Comparison of ENCODE assay signal across 25 cellular contexts in genomic region chr1:196043268-196043667, GRCh38.
"Had no signal": no experiment of that assay in that cellular context is flagged by ENCODE, and none has a peak within 500 bp of the region (broad histone marks: within the 10 kb centered on the region; RNA-seq: fewer than 3 reads in every experiment).

No MANE protein-coding gene starts in this region.

- H3K4me3 ChIP-seq: neural progenitor cell, ovary, psoas muscle, right lobe of liver, sigmoid colon, suprapubic skin, testis, tibial artery, transverse colon, upper lobe of right lung, uterus had no signal

- H3K36me3 ChIP-seq: ovary, right lobe of liver, sigmoid colon, suprapubic skin, tibial artery, transverse colon, upper lobe of right lung, uterus had no signal

- DNase-seq: natural killer cell; occipital lobe; ovary; posterior cingulate gyrus; psoas muscle; right cardiac atrium; right lobe of liver; sigmoid colon; small intestine; stimulated activated CD4-positive, alpha-beta T cell treated with anti-CD3 and anti-CD28 coated beads, Interleukin-15, amount 100 ng/mL, for 24 hours; stimulated activated CD4-positive, alpha-beta T cell treated with anti-CD3 and anti-CD28 coated beads, Interleukin-2, amount 100 ng/mL, for 24 hours; stimulated activated CD4-positive, alpha-beta T cell treated with anti-CD3 and anti-CD28 coated beads, Interleukin-2, amount 100 ng/mL, for 48 hours; stimulated activated CD4-positive, alpha-beta T cell treated with anti-CD3 and anti-CD28 coated beads, Interleukin-4, amount 100 ng/mL, for 24 hours; stimulated activated naive B cell treated with anti-CD40 and anti-IgM and Interleukin-4, amounts not matched to agents 10 μg/mL and 1 μg/mL and 100 μg/mL, for 72 hours; stimulated activated naive CD4-positive, alpha-beta T cell treated with Interleukin-2 at 50 U/mL for 16 hours; substantia nigra; testis; tibial artery; transverse colon; upper lobe of right lung; uterus had no signal

- ATAC-seq: natural killer cell; psoas muscle; right cardiac atrium; right lobe of liver; stimulated activated effector memory CD8-positive, alpha-beta T cell treated with anti-CD3 and anti-CD28 coated beads, Interleukin-12 subunit alpha, Interleukin-12 subunit beta, amount 100 ng/mL, for 72 hours; stimulated activated naive B cell treated with anti-CD40 and anti-IgM and Interleukin-4, amounts not matched to agents 10 μg/mL and 1 μg/mL and 100 μg/mL, for 72 hours; upper lobe of right lung had no signal

- FAIRE-seq: small intestine had no signal

- H3K4me1 ChIP-seq: neural progenitor cell, parathyroid adenoma, psoas muscle, right lobe of liver, sigmoid colon, suprapubic skin, testis, tibial artery, transverse colon, upper lobe of right lung, uterus had no signal

- H3K27me3 ChIP-seq: neural progenitor cell, ovary, right lobe of liver, sigmoid colon, suprapubic skin, testis, tibial artery, transverse colon, upper lobe of right lung, uterus had no signal

- H3K27ac ChIP-seq: neural progenitor cell, ovary, parathyroid adenoma, psoas muscle, right lobe of liver, sigmoid colon, suprapubic skin, testis, tibial artery, transverse colon, upper lobe of right lung, uterus had no signal
